13 cellular contexts compared by ENCODE assay signal in genomic region chr7:79709574-79710409, GRCh38.
A peak's percentile ranks its signal among the peaks of the same experiment; 100 is the strongest.
DNase-seq lines count a peak whose midpoint lies in the region; ATAC-seq, FAIRE-seq and TF ChIP-seq lines count a peak whose summit lies in the region.
"Had no signal": no experiment of that assay in that cellular context is flagged by ENCODE, and none has a peak within 500 bp of the region (broad histone marks: within the 10 kb centered on the region; RNA-seq: fewer than 3 reads in every experiment).

No MANE protein-coding gene starts in this region.

- peaks cover 0 to 1% (median 0%) of the 10 kb centered on the region in 3 donors for H3K27me3 Mint-ChIP-seq in immature natural killer cell (ENCODE audit: low read depth in 3 of 3)
- H3K27me3 Mint-ChIP-seq: activated CD4-positive, alpha-beta memory T cell treated with anti-CD3 and anti-CD28 coated beads, Interleukin-2, amount 10 ng/mL, durations not matched to agents 7 days and 5 days had no signal

- H3K9me3 ChIP-seq in endothelial cell of umbilical vein (replicated peaks; ENCODE audit: control insufficient read depth, insufficient read depth, low read length) (no peaks in the 10 kb centered on the region), small intestine (ENCODE audit: control insufficient read depth, low read depth) (no peaks in the 10 kb centered on the region)
- H3K9me3 ChIP-seq: testis had no signal

- no peaks in the 10 kb centered on the region for H4K20me1 ChIP-seq in endothelial cell of umbilical vein (replicated peaks; ENCODE audit: control insufficient read depth, extremely low read depth, insufficient read depth, low read length)

- no peaks in the 10 kb centered on the region for H3K4me1 Mint-ChIP-seq in immature natural killer cell
- H3K4me1 Mint-ChIP-seq: activated CD4-positive, alpha-beta memory T cell treated with anti-CD3 and anti-CD28 coated beads, Interleukin-2, amount 10 ng/mL, durations not matched to agents 7 days and 5 days had no signal

- no peak overlapping the region for H3K27ac Mint-ChIP-seq in immature natural killer cell
- H3K27ac Mint-ChIP-seq: activated CD4-positive, alpha-beta memory T cell treated with anti-CD3 and anti-CD28 coated beads, Interleukin-2, amount 10 ng/mL, durations not matched to agents 7 days and 5 days; nephron progenitor cell had no signal

- H3K4me3 Mint-ChIP-seq in immature natural killer cell: no peak overlapping the region
- H3K4me3 Mint-ChIP-seq: activated CD4-positive, alpha-beta memory T cell treated with anti-CD3 and anti-CD28 coated beads, Interleukin-2, amount 10 ng/mL, durations not matched to agents 7 days and 5 days; nephron progenitor cell had no signal

- BruUV-seq in endothelial cell of umbilical vein (replicated peaks; lab: Mats Ljungman, UMichigan): no TSS peak

- H3K9ac ChIP-seq in endothelial cell of umbilical vein (replicated peaks; ENCODE audit: extremely low read depth, insufficient read depth, low read length): no peak overlapping the region

- peaks cover 0 to 4% (median 0%) of the 10 kb centered on the region in 3 donors for H3K36me3 Mint-ChIP-seq in immature natural killer cell

- peak; percentile 3 for DNase-seq in HuH-7 (ENCODE audit: low spot score)
- peak; percentile 25 for DNase-seq in NCI-H446 treated with DMSO at 0.1 percent for 48 hours (lab: John Stamatoyannopoulos, UW)
- DNase-seq in endothelial cell of umbilical vein (ENCODE audit: low read depth, low spot score): peak; percentile 40
- DNase-seq in small intestine: peak; percentile 84
- no peak for DNase-seq in NCI-H2227 (lab: John Stamatoyannopoulos, UW; ENCODE audit: unreplicated experiment)
- no peak for DNase-seq in immature natural killer cell
- DNase-seq: activated CD4-positive, alpha-beta memory T cell treated with anti-CD3 and anti-CD28 coated beads, Interleukin-2, amount 10 ng/mL, durations not matched to agents 7 days and 5 days; activated naive CD4-positive, alpha-beta T cell; foreskin melanocyte; NCI-H1436 treated with DMSO at 0.1 percent for 48 hours; nephron progenitor cell; testis had no signal

- H3K4me2 ChIP-seq in endothelial cell of umbilical vein (ENCODE audit: insufficient read depth, low read length): peak overlapping the region; percentile 8

- peaks cover 3 to 39% (median 9%) of the 10 kb centered on the region in 6 donors for H3K9me3 Mint-ChIP-seq in immature natural killer cell
- H3K9me3 Mint-ChIP-seq: nephron progenitor cell had no signal

- FAIRE-seq in endothelial cell of umbilical vein (lab: Jason Lieb, UNC) (no peak), small intestine (lab: Jason Lieb, UNC) (no peak)

- no peaks in the 10 kb centered on the region for H3K36me3 ChIP-seq in endothelial cell of umbilical vein (ENCODE audit: control insufficient read depth in 2 of 2, extremely low read depth in 1 of 2, insufficient read depth in 2 of 2, low read length in 2 of 2)
- no peaks in the 10 kb centered on the region for H3K36me3 ChIP-seq in small intestine (ENCODE audit: control insufficient read depth in 2 of 2, insufficient read depth in 2 of 2, low read length in 2 of 2)

- intact Hi-C loops in endothelial cell of umbilical vein (cut with micrococcal nuclease): no loop called here

- H3K4me3 ChIP-seq in endothelial cell of umbilical vein (replicated peaks in 1 of 3; ENCODE audit: insufficient read depth in 1 of 3, low read depth in 1 of 3, low read length in 3 of 3) (no peak overlapping the region), small intestine (ENCODE audit: low read depth in 1 of 2, low read length in 2 of 2) (no peak overlapping the region)
- H3K4me3 ChIP-seq: testis had no signal

- H3K27me3 ChIP-seq in endothelial cell of umbilical vein (ENCODE audit: control insufficient read depth in 2 of 2, insufficient read depth in 2 of 2, low read length in 2 of 2) (no peaks in the 10 kb centered on the region), small intestine (ENCODE audit: control insufficient read depth in 2 of 2, insufficient read depth in 2 of 2, low read length in 2 of 2) (no peaks in the 10 kb centered on the region)
- H3K27me3 ChIP-seq: testis had no signal

- 13 to 46% (median 31%) methylated on average over 5 of the region's 5 CpGs for WGBS in small intestine, 3 donors

- TF ChIP-seq POLR2A in endothelial cell of umbilical vein (IDR thresholded peaks at IDR 0.05; ENCODE audit: low read depth, low read length): no peak

- ATAC-seq in GM21529 (IDR thresholded peaks at IDR 0.05; ENCODE audit: unreplicated experiment): no peak

- POLR2A ChIA-PET in endothelial cell of umbilical vein (lab: Charles Lee): no interaction called here

- CTCF ChIA-PET in endothelial cell of umbilical vein (lab: Charles Lee): no interaction called here

- H2AFZ ChIP-seq in endothelial cell of umbilical vein (ENCODE audit: low read depth, low read length): peak overlapping the region; percentile 42

- dilution Hi-C loops in endothelial cell of umbilical vein (cut with MboI; ENCODE audit: extremely low pct_ligation_motif_present, low sequenced_read_pairs): no loop called here

- no peaks in the 10 kb centered on the region for H3K9me1 ChIP-seq in endothelial cell of umbilical vein (replicated peaks; ENCODE audit: control insufficient read depth, extremely low read depth, insufficient read depth, low read length)

- H3K27ac ChIP-seq in endothelial cell of umbilical vein (ENCODE audit: insufficient read depth, low read depth, low read length) (no peak overlapping the region), small intestine (ENCODE audit: low read depth in 1 of 2, low read length in 1 of 2) (no peak overlapping the region)
- H3K27ac ChIP-seq: testis had no signal

- H3K79me2 ChIP-seq in endothelial cell of umbilical vein (ENCODE audit: control insufficient read depth, insufficient read depth, low read length): no peaks in the 10 kb centered on the region

- no peak for TF ChIP-seq CTCF in endothelial cell of umbilical vein (IDR thresholded peaks at IDR 0.05; ENCODE audit: extremely low read depth in 1 of 2, insufficient read depth in 1 of 2, low read depth in 1 of 2, low read length in 2 of 2)

- peaks cover 3% of the 10 kb centered on the region for H3K4me1 ChIP-seq in endothelial cell of umbilical vein (ENCODE audit: control insufficient read depth, extremely low read depth, insufficient read depth, low read length)
- no peaks in the 10 kb centered on the region for H3K4me1 ChIP-seq in small intestine (ENCODE audit: control insufficient read depth in 2 of 2, insufficient read depth in 1 of 2, low read depth in 1 of 2, low read length in 1 of 2)
- H3K4me1 ChIP-seq: testis had no signal

TF ChIP-seq in endothelial cell of umbilical vein, 7 proteins besides CTCF, POLR2A, EP300 and RAD21:
- peak; percentile 15 for TF ChIP-seq POLR2AphosphoS5 (IDR thresholded peaks at IDR 0.05; ENCODE audit: insufficient read depth, low read depth, low read length)
- TF ChIP-seq FOS (IDR thresholded peaks at IDR 0.05; ENCODE audit: borderline replicate concordance, insufficient read depth, low read length): peak; percentile 40
- TF ChIP-seq GATA2 (IDR thresholded peaks at IDR 0.05; ENCODE audit: insufficient read depth, insufficient read length, low read depth, low read length): no peak

Comparison
In these comparisons a context has a peak if more than half of its experiments do, and no peak if none do; other contexts are left out.
1. DNase-seq: peak in HuH-7 (single experiment), NCI-H446 treated with DMSO at 0.1 percent for 48 hours (single experiment), endothelial cell of umbilical vein (single experiment) and small intestine (single experiment); none in NCI-H2227 (single experiment) and immature natural killer cell (0 of 3).